ENCODE assay signal across 14 cellular contexts in the genomic region with DNA sequence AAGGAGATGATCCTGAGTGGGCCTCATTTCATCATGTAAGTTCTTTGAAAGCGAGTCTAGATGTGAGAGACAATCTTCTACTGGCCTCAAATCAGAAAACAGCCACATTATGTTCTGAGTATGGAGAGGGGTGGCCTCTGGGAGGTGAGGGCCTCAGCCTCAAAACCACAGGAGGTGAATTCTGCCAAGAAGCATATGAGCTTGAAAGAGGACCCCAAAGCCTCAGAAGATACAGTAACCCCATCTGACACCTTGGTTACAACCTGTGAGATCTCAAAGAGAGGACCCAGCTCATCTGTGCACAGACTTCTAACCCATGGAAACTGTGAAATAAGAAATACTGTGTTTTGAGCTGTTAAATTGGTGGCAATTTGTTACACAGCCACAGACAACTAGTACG.
DNase-seq lines count a peak whose midpoint lies in the region; ATAC-seq lines count a peak whose summit lies in the region.
"Had no signal": no experiment of that assay in that cellular context is flagged by ENCODE, and none has a peak within 500 bp of the region (broad histone marks: within the 10 kb centered on the region; RNA-seq: fewer than 3 reads in every experiment).

No MANE protein-coding gene starts in this region.

- no peak overlapping the region for H3K4me3 ChIP-seq in naive thymus-derived CD4-positive, alpha-beta T cell (ENCODE audit: low read length)

- H3K27me3 Mint-ChIP-seq in activated CD8-positive, alpha-beta T cell treated with anti-CD3 and anti-CD28 coated beads, Interleukin-2, amount 10 ng/mL, durations not matched to agents 7 days and 5 days (ENCODE audit: low read depth) = no peaks in the 10 kb centered on the region
- no peaks in the 10 kb centered on the region for H3K27me3 Mint-ChIP-seq in naive thymus-derived CD4-positive, alpha-beta T cell
- H3K27me3 Mint-ChIP-seq: CD4-positive, CD25-positive, alpha-beta regulatory T cell had no signal

- no peak overlapping the region for H3K4me3 Mint-ChIP-seq in activated CD8-positive, alpha-beta T cell treated with anti-CD3 and anti-CD28 coated beads, Interleukin-2, amount 10 ng/mL, durations not matched to agents 7 days and 5 days
- H3K4me3 Mint-ChIP-seq in naive thymus-derived CD4-positive, alpha-beta T cell = peak overlapping the region in 2 of 10 donors; percentile 40 to 47
- H3K4me3 Mint-ChIP-seq: CD4-positive, CD25-positive, alpha-beta regulatory T cell had no signal

- POLR2A ChIA-PET in activated CD8-positive, alpha-beta T cell treated with anti-CD3 and anti-CD28 coated beads, Interleukin-2, amount 10 ng/mL, durations not matched to agents 7 days and 5 days (lab: Charles Lee) = no interaction called here
- POLR2A ChIA-PET in naive thymus-derived CD4-positive, alpha-beta T cell (lab: Charles Lee) = no interaction called here

- H3K36me3 Mint-ChIP-seq in activated CD8-positive, alpha-beta T cell treated with anti-CD3 and anti-CD28 coated beads, Interleukin-2, amount 10 ng/mL, durations not matched to agents 7 days and 5 days (ENCODE audit: low read depth) = peaks cover 40% of the 10 kb centered on the region
- peaks cover 4 to 32% (median 16%) of the 10 kb centered on the region in 5 donors for H3K36me3 Mint-ChIP-seq in naive thymus-derived CD4-positive, alpha-beta T cell

- intact Hi-C loops in naive thymus-derived CD4-positive, alpha-beta T cell (cut with micrococcal nuclease) = no loop called here

- peaks cover 38% of the 10 kb centered on the region for H3K4me1 Mint-ChIP-seq in activated CD8-positive, alpha-beta T cell treated with anti-CD3 and anti-CD28 coated beads, Interleukin-2, amount 10 ng/mL, durations not matched to agents 7 days and 5 days (ENCODE audit: low read depth)
- peaks cover 39 to 93% (median 73%) of the 10 kb centered on the region in 7 donors for H3K4me1 Mint-ChIP-seq in naive thymus-derived CD4-positive, alpha-beta T cell

- H3K4me1 ChIP-seq in naive thymus-derived CD4-positive, alpha-beta T cell (ENCODE audit: control insufficient read depth in 2 of 2, insufficient read depth in 2 of 2, low read length in 2 of 2) = peaks cover 9 to 19% of the 10 kb centered on the region in 2 donors
- H3K4me1 ChIP-seq: BE2C had no signal

- H3K27ac ChIP-seq in naive thymus-derived CD4-positive, alpha-beta T cell (ENCODE audit: low read depth, low read length) = no peak overlapping the region
- H3K27ac ChIP-seq: KMS-11 had no signal

- no peaks in the 10 kb centered on the region for H3K9me3 Mint-ChIP-seq in activated CD8-positive, alpha-beta T cell treated with anti-CD3 and anti-CD28 coated beads, Interleukin-2, amount 10 ng/mL, durations not matched to agents 7 days and 5 days (ENCODE audit: insufficient read depth)
- H3K9me3 Mint-ChIP-seq in naive thymus-derived CD4-positive, alpha-beta T cell = peaks cover 0 to 3% (median 0%) of the 10 kb centered on the region in 11 donors
- H3K9me3 Mint-ChIP-seq: CD4-positive, CD25-positive, alpha-beta regulatory T cell had no signal

- no peak overlapping the region for H3K27ac Mint-ChIP-seq in activated CD8-positive, alpha-beta T cell treated with anti-CD3 and anti-CD28 coated beads, Interleukin-2, amount 10 ng/mL, durations not matched to agents 7 days and 5 days
- H3K27ac Mint-ChIP-seq in naive thymus-derived CD4-positive, alpha-beta T cell = peak overlapping the region in 4 of 9 donors; percentile 29 to 49 (median 44)

- no peaks in the 10 kb centered on the region for H3K27me3 ChIP-seq in naive thymus-derived CD4-positive, alpha-beta T cell (ENCODE audit: control insufficient read depth in 2 of 2, insufficient read depth in 2 of 2, low read length in 2 of 2)
- H3K27me3 ChIP-seq: BE2C had no signal

- CTCF ChIA-PET in activated CD8-positive, alpha-beta T cell treated with anti-CD3 and anti-CD28 coated beads, Interleukin-2, amount 10 ng/mL, durations not matched to agents 7 days and 5 days (lab: Charles Lee) = no interaction called here
- CTCF ChIA-PET in naive thymus-derived CD4-positive, alpha-beta T cell (lab: Charles Lee) = no interaction called here

- DNase-seq in activated gamma-delta T cell treated with Interleukin-2 at 50 U/mL for 16 hours (peak; percentile 13), activated gamma-delta T cell (lab: John Stamatoyannopoulos, UW) (no peak)
- no peak for DNase-seq in activated CD8-positive, alpha-beta T cell treated with anti-CD3 and anti-CD28 coated beads, Interleukin-2, amount 10 ng/mL, durations not matched to agents 7 days and 5 days
- no peak for DNase-seq in naive thymus-derived CD4-positive, alpha-beta T cell
- DNase-seq: BE2C; CD4-positive, CD25-positive, alpha-beta regulatory T cell; EL; NCI-H1417; NCI-H1930; NCI-H526 had no signal

- H3K9me3 ChIP-seq in naive thymus-derived CD4-positive, alpha-beta T cell (ENCODE audit: control insufficient read depth in 2 of 3, low read length in 3 of 3) = no peaks in the 10 kb centered on the region
- H3K9me3 ChIP-seq: BE2C had no signal

- H3K36me3 ChIP-seq in naive thymus-derived CD4-positive, alpha-beta T cell (ENCODE audit: control insufficient read depth in 2 of 3, insufficient read depth in 3 of 3, low read length in 3 of 3) = no peaks in the 10 kb centered on the region
- H3K36me3 ChIP-seq: BE2C had no signal

- ATAC-seq in activated CD8-positive, alpha-beta T cell treated with anti-CD3 and anti-CD28 coated beads, Interleukin-2, amount 10 ng/mL, durations not matched to agents 7 days and 5 days = peak; percentile 44
- ATAC-seq in naive thymus-derived CD4-positive, alpha-beta T cell = peak; percentile 71
- ATAC-seq in HG02642 (IDR thresholded peaks at IDR 0.05; ENCODE audit: poor library complexity, unreplicated experiment) = no peak
- ATAC-seq in HG02759 (IDR thresholded peaks at IDR 0.05; ENCODE audit: unreplicated experiment) = no peak
- no peak for ATAC-seq in GM18498 (IDR thresholded peaks at IDR 0.05; ENCODE audit: unreplicated experiment)

Comparison
In these comparisons a context has a peak if more than half of its experiments do, and no peak if none do; other contexts are left out.
1. ATAC-seq: peak in activated CD8-positive, alpha-beta T cell treated with anti-CD3 and anti-CD28 coated beads, Interleukin-2, amount 10 ng/mL, durations not matched to agents 7 days and 5 days (single experiment) and naive thymus-derived CD4-positive, alpha-beta T cell (single experiment); none in HG02642 (single experiment), HG02759 (single experiment) and GM18498 (single experiment).